Comparison of ENCODE assay signal across 17 cellular contexts in the genomic region with DNA sequence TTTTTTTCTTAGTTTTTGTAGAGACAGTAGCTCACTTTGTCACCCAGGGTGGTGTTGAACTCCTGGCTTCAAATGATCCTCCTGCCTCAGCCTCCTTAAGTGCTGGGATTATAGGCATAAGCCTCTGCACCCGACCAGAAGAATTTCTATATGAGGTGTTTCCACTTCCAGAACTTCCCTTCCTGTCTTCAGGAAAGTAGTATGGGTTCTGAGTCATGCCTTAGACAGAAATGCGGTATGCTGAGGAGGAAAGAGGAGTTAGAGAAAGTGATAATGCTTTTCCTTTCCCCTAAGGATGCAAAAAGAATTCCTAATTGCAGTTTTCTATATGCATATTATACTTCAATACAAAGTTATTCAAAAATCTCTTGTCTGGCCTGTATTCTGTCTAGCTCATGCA. TPM values are rescaled to one million over a fixed set of nuclear protein-coding genes. Genes with fewer than 3 reads are reported as not detected.
DNase-seq lines count a peak whose midpoint lies in the region; ATAC-seq and TF ChIP-seq lines count a peak whose summit lies in the region.
"Had no signal": no experiment of that assay in that cellular context is flagged by ENCODE, and none has a peak within 500 bp of the region (broad histone marks: within the 10 kb centered on the region; RNA-seq: fewer than 3 reads in every experiment).

No MANE protein-coding gene starts in this region.

- H4K20me1 ChIP-seq in fibroblast of lung (ENCODE audit: control insufficient read depth, extremely low read depth, insufficient read depth, low read length): no peaks in the 10 kb centered on the region

- H3K27me3 Mint-ChIP-seq in activated CD4-positive, alpha-beta memory T cell treated with anti-CD3 and anti-CD28 coated beads, Interleukin-2, amount 10 ng/mL, durations not matched to agents 7 days and 5 days: no peaks in the 10 kb centered on the region

- no peak overlapping the region for H3K4me3 Mint-ChIP-seq in activated CD4-positive, alpha-beta memory T cell treated with anti-CD3 and anti-CD28 coated beads, Interleukin-2, amount 10 ng/mL, durations not matched to agents 7 days and 5 days
- H3K4me3 Mint-ChIP-seq: CD14-positive monocyte had no signal

- DNase-seq in EH (ENCODE audit: low read depth) (peak; percentile 39), HT1080 (ENCODE audit: low read depth) (peak; percentile 81), fibroblast of lung (ENCODE audit: low read depth in 2 of 2) (peak; percentile 15 to 52), germinal center (ENCODE audit: low spot score) (no peak), MV-4-11 (lab: John Stamatoyannopoulos, UW) (no peak), NCI-H2107 (lab: John Stamatoyannopoulos, UW) (no peak)
- no peak for DNase-seq in activated CD4-positive, alpha-beta memory T cell treated with anti-CD3 and anti-CD28 coated beads, Interleukin-2, amount 10 ng/mL, durations not matched to agents 7 days and 5 days
- DNase-seq: GF-D8, Kasumi-1, NCI-H1436 treated with DMSO at 0.1 percent for 48 hours, NCI-H446 treated with DMSO at 0.1 percent for 48 hours, NCI-H748 treated with DMSO at 0.1 percent for 48 hours, PC-9, SHP77 had no signal

- H3K79me2 ChIP-seq in fibroblast of lung (ENCODE audit: control insufficient read depth, insufficient read depth, low read length): no peaks in the 10 kb centered on the region

- no peaks in the 10 kb centered on the region for H3K9me3 Mint-ChIP-seq in activated CD4-positive, alpha-beta memory T cell treated with anti-CD3 and anti-CD28 coated beads, Interleukin-2, amount 10 ng/mL, durations not matched to agents 7 days and 5 days

- no peaks in the 10 kb centered on the region for H3K9me3 ChIP-seq in fibroblast of lung (ENCODE audit: control insufficient read depth, insufficient read depth, low read depth, low read length)
- H3K9me3 ChIP-seq: A549 had no signal

- H3K9ac ChIP-seq in fibroblast of lung (ENCODE audit: insufficient read depth, low read length): no peak overlapping the region

- H3K4me3 ChIP-seq in fibroblast of lung (replicated peaks in 1 of 4; ENCODE audit: control extremely low read depth in 1 of 4, insufficient read depth in 1 of 4, low read depth in 3 of 4, low read length in 4 of 4): no peak overlapping the region
- H3K4me3 ChIP-seq: A549, PC-9 had no signal

- no peak overlapping the region for H3K27ac ChIP-seq in fibroblast of lung (ENCODE audit: insufficient read depth, low read length)
- H3K27ac ChIP-seq: A549, PC-9 had no signal

- no peak overlapping the region for H2AFZ ChIP-seq in fibroblast of lung (ENCODE audit: low read length)
- H2AFZ ChIP-seq: PC-9 had no signal

- TF ChIP-seq CTCF in fibroblast of lung (conservative IDR thresholded peaks at IDR 0.05 in 1 of 2, IDR thresholded peaks at IDR 0.05 in 1 of 2; ENCODE audit: low read depth in 1 of 2, low read length in 2 of 2): no peak

- POLR2A ChIA-PET in activated CD4-positive, alpha-beta memory T cell treated with anti-CD3 and anti-CD28 coated beads, Interleukin-2, amount 10 ng/mL, durations not matched to agents 7 days and 5 days (lab: Charles Lee): no interaction called here

- H3K4me2 ChIP-seq in fibroblast of lung (ENCODE audit: extremely low read depth, insufficient read depth, low read length): no peak overlapping the region
- H3K4me2 ChIP-seq: A549, PC-9 had no signal

- no peaks in the 10 kb centered on the region for H3K36me3 ChIP-seq in fibroblast of lung (ENCODE audit: control insufficient read depth, insufficient read depth, low read length)

- peak; percentile 49 for ATAC-seq in SK-N-SH treated with all-trans-retinoic acid at 6 μM for 48 hours
- ATAC-seq: A549 had no signal

- no peaks in the 10 kb centered on the region for H3K4me1 ChIP-seq in fibroblast of lung (ENCODE audit: control insufficient read depth, extremely low read depth, insufficient read depth, low read length)

- H3K27me3 ChIP-seq in fibroblast of lung (ENCODE audit: control insufficient read depth, insufficient read depth, low read length): no peaks in the 10 kb centered on the region

- no peaks in the 10 kb centered on the region for H3K4me1 Mint-ChIP-seq in activated CD4-positive, alpha-beta memory T cell treated with anti-CD3 and anti-CD28 coated beads, Interleukin-2, amount 10 ng/mL, durations not matched to agents 7 days and 5 days
- H3K4me1 Mint-ChIP-seq: CD14-positive monocyte had no signal

- no peaks in the 10 kb centered on the region for H3K36me3 Mint-ChIP-seq in activated CD4-positive, alpha-beta memory T cell treated with anti-CD3 and anti-CD28 coated beads, Interleukin-2, amount 10 ng/mL, durations not matched to agents 7 days and 5 days (ENCODE audit: low read depth)
- H3K36me3 Mint-ChIP-seq: CD14-positive monocyte had no signal

- CTCF ChIA-PET in activated CD4-positive, alpha-beta memory T cell treated with anti-CD3 and anti-CD28 coated beads, Interleukin-2, amount 10 ng/mL, durations not matched to agents 7 days and 5 days (lab: Charles Lee): interaction anchor here (1.5 kb wide), 1 partner anchor 15 kb away, joined by 4 read pairs; no protein-coding TSS in a partner anchor

- H3K27ac Mint-ChIP-seq in activated CD4-positive, alpha-beta memory T cell treated with anti-CD3 and anti-CD28 coated beads, Interleukin-2, amount 10 ng/mL, durations not matched to agents 7 days and 5 days: no peak overlapping the region
- H3K27ac Mint-ChIP-seq: CD14-positive monocyte had no signal

TF ChIP-seq in SK-N-SH treated with all-trans-retinoic acid at 6 μM for 48 hours, 23 proteins besides CTCF, POLR2A, EP300 and RAD21:
- TF ChIP-seq SNAI2 (CRISPR knock-in tag; IDR thresholded peaks at IDR 0.05) (no peak), ZC3H10 (CRISPR knock-in tag; IDR thresholded peaks at IDR 0.05) (no peak), GLIS3 (CRISPR knock-in tag; IDR thresholded peaks at IDR 0.05) (no peak), ZNF70 (CRISPR knock-in tag; IDR thresholded peaks at IDR 0.05) (no peak), PPARA (CRISPR knock-in tag; IDR thresholded peaks at IDR 0.05; ENCODE audit: borderline replicate concordance) (no peak)
- TF ChIP-seq, protein P1, sequence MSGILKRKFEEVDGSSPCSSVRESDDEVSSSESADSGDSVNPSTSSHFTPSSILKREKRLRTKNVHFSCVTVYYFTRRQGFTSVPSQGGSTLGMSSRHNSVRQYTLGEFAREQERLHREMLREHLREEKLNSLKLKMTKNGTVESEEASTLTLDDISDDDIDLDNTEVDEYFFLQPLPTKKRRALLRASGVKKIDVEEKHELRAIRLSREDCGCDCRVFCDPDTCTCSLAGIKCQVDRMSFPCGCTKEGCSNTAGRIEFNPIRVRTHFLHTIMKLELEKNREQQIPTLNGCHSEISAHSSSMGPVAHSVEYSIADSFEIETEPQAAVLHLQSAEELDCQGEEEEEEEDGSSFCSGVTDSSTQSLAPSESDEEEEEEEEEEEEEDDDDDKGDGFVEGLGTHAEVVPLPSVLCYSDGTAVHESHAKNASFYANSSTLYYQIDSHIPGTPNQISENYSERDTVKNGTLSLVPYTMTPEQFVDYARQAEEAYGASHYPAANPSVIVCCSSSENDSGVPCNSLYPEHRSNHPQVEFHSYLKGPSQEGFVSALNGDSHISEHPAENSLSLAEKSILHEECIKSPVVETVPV (CRISPR knock-in tag; IDR thresholded peaks at IDR 0.05): no peak
- TF ChIP-seq, protein P2, sequence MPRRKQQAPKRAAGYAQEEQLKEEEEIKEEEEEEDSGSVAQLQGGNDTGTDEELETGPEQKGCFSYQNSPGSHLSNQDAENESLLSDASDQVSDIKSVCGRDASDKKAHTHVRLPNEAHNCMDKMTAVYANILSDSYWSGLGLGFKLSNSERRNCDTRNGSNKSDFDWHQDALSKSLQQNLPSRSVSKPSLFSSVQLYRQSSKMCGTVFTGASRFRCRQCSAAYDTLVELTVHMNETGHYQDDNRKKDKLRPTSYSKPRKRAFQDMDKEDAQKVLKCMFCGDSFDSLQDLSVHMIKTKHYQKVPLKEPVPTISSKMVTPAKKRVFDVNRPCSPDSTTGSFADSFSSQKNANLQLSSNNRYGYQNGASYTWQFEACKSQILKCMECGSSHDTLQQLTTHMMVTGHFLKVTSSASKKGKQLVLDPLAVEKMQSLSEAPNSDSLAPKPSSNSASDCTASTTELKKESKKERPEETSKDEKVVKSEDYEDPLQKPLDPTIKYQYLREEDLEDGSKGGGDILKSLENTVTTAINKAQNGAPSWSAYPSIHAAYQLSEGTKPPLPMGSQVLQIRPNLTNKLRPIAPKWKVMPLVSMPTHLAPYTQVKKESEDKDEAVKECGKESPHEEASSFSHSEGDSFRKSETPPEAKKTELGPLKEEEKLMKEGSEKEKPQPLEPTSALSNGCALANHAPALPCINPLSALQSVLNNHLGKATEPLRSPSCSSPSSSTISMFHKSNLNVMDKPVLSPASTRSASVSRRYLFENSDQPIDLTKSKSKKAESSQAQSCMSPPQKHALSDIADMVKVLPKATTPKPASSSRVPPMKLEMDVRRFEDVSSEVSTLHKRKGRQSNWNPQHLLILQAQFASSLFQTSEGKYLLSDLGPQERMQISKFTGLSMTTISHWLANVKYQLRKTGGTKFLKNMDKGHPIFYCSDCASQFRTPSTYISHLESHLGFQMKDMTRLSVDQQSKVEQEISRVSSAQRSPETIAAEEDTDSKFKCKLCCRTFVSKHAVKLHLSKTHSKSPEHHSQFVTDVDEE (CRISPR knock-in tag; IDR thresholded peaks at IDR 0.05): no peak

RNA-seq across cellular contexts. Expression of a gene that starts 16.5 kb away (rescaled TPM):
- 1.9 and 2.2 TPM in 2 replicates for total RNA-seq in HT1080 (2014; rRNA removed; shearing (Covaris generic))
- 0.73 and 0.85 TPM in 2 replicates for polyA plus RNA-seq in HT1080 (2015; cell fraction: cytosol; rRNA removed)
- 0.61 and 0.68 TPM in 2 replicates for polyA plus RNA-seq in HT1080 (2015; cell fraction: nucleus; rRNA removed)
- total RNA-seq in fibroblast of lung: 11.6 and 27.9 TPM in 2 replicates
- polyA plus RNA-seq in fibroblast of lung: 19.3 and 48.4 TPM in 2 replicates
- polyA plus RNA-seq in fibroblast of lung (2012): 12.5 and 30.9 TPM in 2 replicates
- 36.2 and 101 TPM in 2 replicates for polyA minus RNA-seq in fibroblast of lung (ENCODE audit: low replicate concordance)
- total RNA-seq in activated CD4-positive, alpha-beta memory T cell treated with anti-CD3 and anti-CD28 coated beads, Interleukin-2, amount 10 ng/mL, durations not matched to agents 7 days and 5 days: not detected
- total RNA-seq: PC-9 had no signal
- polyA plus RNA-seq: CD14-positive monocyte had no signal

Comparison
In these comparisons a context has a peak if more than half of its experiments do, and no peak if none do; other contexts are left out.
1. DNase-seq: peak in EH (single experiment), HT1080 (single experiment) and fibroblast of lung (2 of 2); none in germinal center (single experiment), activated CD4-positive, alpha-beta memory T cell treated with anti-CD3 and anti-CD28 coated beads, Interleukin-2, amount 10 ng/mL, durations not matched to agents 7 days and 5 days (single experiment), MV-4-11 (single experiment) and NCI-H2107 (single experiment).